ENCODE assay signal across 17 cellular contexts in the genomic region with DNA sequence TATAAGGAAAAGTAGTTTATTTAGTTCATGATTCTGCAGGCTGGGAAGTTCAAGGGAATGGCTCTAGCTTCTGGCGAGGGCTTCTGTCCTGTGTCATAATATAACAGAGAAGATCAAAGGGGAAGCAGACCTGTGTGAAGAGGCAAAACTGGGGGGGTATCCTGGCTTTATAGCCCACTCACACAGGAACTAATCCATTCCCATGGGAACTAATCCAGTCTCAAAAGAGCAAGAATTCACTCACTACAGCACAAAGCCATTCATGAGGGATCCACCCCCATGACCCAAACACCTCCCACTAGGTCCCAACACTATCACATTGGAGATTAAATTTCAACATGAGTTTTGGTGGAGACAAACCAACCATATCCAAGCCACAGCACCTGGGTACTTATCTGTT. TPM values are rescaled to one million over a fixed set of nuclear protein-coding genes. Genes with fewer than 3 reads are reported as not detected.
DNase-seq lines count a peak whose midpoint lies in the region; ATAC-seq, FAIRE-seq and TF ChIP-seq lines count a peak whose summit lies in the region.
"Had no signal": no experiment of that assay in that cellular context is flagged by ENCODE, and none has a peak within 500 bp of the region (broad histone marks: within the 10 kb centered on the region; RNA-seq: fewer than 3 reads in every experiment).

No MANE protein-coding gene starts in this region.

- H3K27ac ChIP-seq in K562 (ENCODE audit: extremely low read depth, low read depth, low read length): no peak overlapping the region
- H3K27ac ChIP-seq in mesendoderm (ENCODE audit: low read depth, low read length): no peak overlapping the region
- H3K27ac ChIP-seq: BLaER1 had no signal

- H3K9ac ChIP-seq in K562 (ENCODE audit: insufficient read depth in 1 of 2, low read depth in 2 of 2, low read length in 2 of 2): no peak overlapping the region
- no peak overlapping the region for H3K9ac ChIP-seq in mesendoderm (ENCODE audit: low read length)
- H3K9ac ChIP-seq: BLaER1 had no signal

- no peaks in the 10 kb centered on the region for H3K36me3 ChIP-seq in K562 (ENCODE audit: control insufficient read depth, insufficient read depth, low read length)
- no peaks in the 10 kb centered on the region for H3K36me3 ChIP-seq in mesendoderm (ENCODE audit: control insufficient read depth, insufficient read depth, low read length)

- in situ Hi-C loops in K562 (cut with MboI): no loop called here

- WGBS in K562 (ENCODE audit: insufficient coverage, low coverage, missing lambda C conversion rate): 38% methylated on average over 1 of the region's 1 CpG
- WGBS in mesendoderm (ENCODE audit: extremely low coverage, insufficient coverage, low lambda C conversion rate): no CpG with 5 or more reads among the region's 1 CpG

- H3K9me1 ChIP-seq in K562 (ENCODE audit: control insufficient read depth, insufficient read depth, low read length): no peaks in the 10 kb centered on the region

- 0 out of 2 replicates have a peak overlapping the region, but pooled peaks have one; percentile 1 for H2AFZ ChIP-seq in K562 (ENCODE audit: low read depth, low read length)
- H2AFZ ChIP-seq: GM23338 had no signal

- H4K8ac ChIP-seq in mesendoderm (ENCODE audit: low read depth, low read length): no peak overlapping the region

- peak overlapping the region; percentile 51 for H3K27ac Mint-ChIP-seq in nephron progenitor cell
- H3K27ac Mint-ChIP-seq: GM23338, H9, HFFc6 had no signal

- TF ChIP-seq CTCF in K562 (IDR thresholded peaks at IDR 0.05 in 2 of 3, conservative IDR thresholded peaks at IDR 0.05 in 1 of 3; ENCODE audit: insufficient read depth in 2 of 3, low read depth in 1 of 3, low read length in 3 of 3) (no peak), nephron progenitor cell (IDR thresholded peaks at IDR 0.05) (no peak)

- H2BK120ac ChIP-seq in mesendoderm (ENCODE audit: low read depth, low read length): no peak overlapping the region

- CTCF ChIA-PET in K562 (lab: Yijun Ruan, JAX; ENCODE audit: low intra/inter-chr PET ratio): no interaction called here

- no peak for TF ChIP-seq POLR2A in K562 (conservative IDR thresholded peaks at IDR 0.05)

- H3K27me3 Mint-ChIP-seq in nephron progenitor cell (ENCODE audit: low read depth, poor library complexity): no peaks in the 10 kb centered on the region

- no peak overlapping the region for H2AK5ac ChIP-seq in mesendoderm (ENCODE audit: low read length)

- H3K4ac ChIP-seq in mesendoderm (ENCODE audit: low read depth, low read length): no peak overlapping the region

- no peak for TF ChIP-seq RAD21 in K562 (CRISPR knock-in tag; conservative IDR thresholded peaks at IDR 0.05 in 1 of 2, IDR thresholded peaks at IDR 0.05 in 1 of 2)

- H3K4me3 Mint-ChIP-seq in nephron progenitor cell: no peak overlapping the region
- H3K4me3 Mint-ChIP-seq: GM23338, H9, HFFc6 had no signal

- H3K56ac ChIP-seq in mesendoderm (ENCODE audit: low read length): no peak overlapping the region

- BruUV-seq in K562 (replicated peaks; lab: Mats Ljungman, UMichigan): no TSS peak

- no peak overlapping the region for H3K23ac ChIP-seq in mesendoderm (ENCODE audit: low read length)

- no peak overlapping the region for H4K5ac ChIP-seq in mesendoderm (ENCODE audit: low read length)

- no peak overlapping the region for H3K18ac ChIP-seq in mesendoderm (ENCODE audit: low read length)

- no peaks in the 10 kb centered on the region for H3K9me3 ChIP-seq in K562 (replicated peaks; ENCODE audit: control insufficient read depth, insufficient read depth, low read depth, low read length)
- H3K9me3 ChIP-seq: BLaER1 had no signal

- no peaks in the 10 kb centered on the region for H3K9me3 Mint-ChIP-seq in nephron progenitor cell
- H3K9me3 Mint-ChIP-seq: GM23338, H9, HFFc6 had no signal

- no peaks in the 10 kb centered on the region for H3K79me1 ChIP-seq in mesendoderm (ENCODE audit: low read length)

- H3K79me2 ChIP-seq in K562 (ENCODE audit: control insufficient read depth, insufficient read depth, low read length): no peaks in the 10 kb centered on the region
- H3K79me2 ChIP-seq in mesendoderm (ENCODE audit: control insufficient read depth, insufficient read depth, low read length): no peaks in the 10 kb centered on the region

- intact Hi-C loops in K562 (cut with micrococcal nuclease): no loop called here

- POLR2A ChIA-PET in K562 (lab: Yijun Ruan, JAX): no interaction called here

- no peak for TF ChIP-seq EP300 in K562 (IDR thresholded peaks at IDR 0.05; ENCODE audit: low read length)

- no peak overlapping the region for H2BK5ac ChIP-seq in mesendoderm (ENCODE audit: low read length)

- H2BK15ac ChIP-seq in mesendoderm (replicated peaks; ENCODE audit: low read depth): no peak overlapping the region

- ATAC-seq in K562: peak; percentile 39; the same call in 1 of the 3 replicates
- ATAC-seq: GM23338 had no signal

- H3K4me3 ChIP-seq in K562: no peak overlapping the region
- no peak overlapping the region for H3K4me3 ChIP-seq in mesendoderm (ENCODE audit: low read length)
- H3K4me3 ChIP-seq: BLaER1, GM12878, GM23338 had no signal

- H3K36me3 Mint-ChIP-seq in nephron progenitor cell (ENCODE audit: low read depth): peaks cover 24% of the 10 kb centered on the region

- H3K4me1 ChIP-seq in K562 (replicated peaks in 1 of 2; ENCODE audit: control insufficient read depth in 2 of 2, insufficient read depth in 2 of 2, low read length in 2 of 2) (peaks cover 0 to 10% of the 10 kb centered on the region in 2 experiments; a peak in 3 of 5 replicates), mesendoderm (ENCODE audit: control insufficient read depth, low read depth, low read length) (no peaks in the 10 kb centered on the region)

- no peaks in the 10 kb centered on the region for H4K20me1 ChIP-seq in K562 (replicated peaks; ENCODE audit: control insufficient read depth, insufficient read depth, low read length)
- H4K20me1 ChIP-seq: BLaER1 had no signal

- H3K4me2 ChIP-seq in K562 (ENCODE audit: insufficient read depth, low read length) (no peak overlapping the region), mesendoderm (ENCODE audit: low read length) (no peak overlapping the region)
- H3K4me2 ChIP-seq: BLaER1, GM23338 had no signal

- FAIRE-seq in K562 (lab: Jason Lieb, UNC): no peak
- peak; percentile 98 for FAIRE-seq in urothelium cell line (lab: Jason Lieb, UNC)
- FAIRE-seq: GM12878, GM18507 had no signal

- H3K27me3 ChIP-seq in K562 (ENCODE audit: control insufficient read depth in 2 of 2, insufficient read depth in 2 of 2, low read length in 2 of 2): no peaks in the 10 kb centered on the region
- H3K27me3 ChIP-seq in mesendoderm (ENCODE audit: insufficient read depth, low read length, poor library complexity): no peaks in the 10 kb centered on the region
- H3K27me3 ChIP-seq: BLaER1 had no signal

- DNase-seq in NCI-H82 (lab: John Stamatoyannopoulos, UW) (peak; percentile 2), NCI-H82 treated with DMSO at 0.1 percent for 48 hours (lab: John Stamatoyannopoulos, UW; ENCODE audit: unreplicated experiment) (no peak), K562 (ENCODE audit: extremely low read depth in 1 of 4, low spot score in 3 of 4) (no peak), nephron progenitor cell (no peak), urothelium cell line (ENCODE audit: low spot score) (no peak), T1000 (lab: John Stamatoyannopoulos, UW) (no peak), mesendoderm (no peak), SHP77 (lab: John Stamatoyannopoulos, UW) (no peak)
- DNase-seq: 8988T, AML-193, DMS 273 treated with DMSO at 0.1 percent for 48 hours, H9, HFFc6 had no signal

- peaks cover 19% of the 10 kb centered on the region for H3K4me1 Mint-ChIP-seq in nephron progenitor cell
- H3K4me1 Mint-ChIP-seq: GM23338, H9 had no signal

RNA-seq across cellular contexts. Expression of a gene that starts 6.9 kb away (rescaled TPM):
- total RNA-seq in K562 (2011; cell fraction: chromatin; rRNA removed; ENCODE audit: low replicate concordance): 9.9 and 11.4 TPM in 2 replicates
- 4.5 and 5.7 TPM in 2 replicates for total RNA-seq in K562 (2011; cell fraction: nucleolus; rRNA removed)
- 6.2 and 7.6 TPM in 2 replicates for total RNA-seq in K562 (2011; cell fraction: nucleoplasm; rRNA removed)
- 4.1 and 4.8 TPM in 2 replicates for total RNA-seq in K562 (2014; rRNA removed)
- 4.6 and 5.3 TPM in 2 replicates for total RNA-seq in K562 (2014; rRNA removed; fragmentation: Illumina TruSeq; extraction: Trizol)
- 3.5 and 4.1 TPM in 2 replicates for total RNA-seq in K562 (2015; rRNA removed; fragmentation: Illumina TruSeq; extraction: Trizol)
- 6.0 and 6.1 TPM in 2 replicates for total RNA-seq in K562 (2021)
- polyA plus RNA-seq in K562 (2011; rRNA removed): 11.5 and 13.5 TPM in 2 replicates
- polyA plus RNA-seq in K562 (2011; cell fraction: cytosol; rRNA removed): 3.1 and 6.9 TPM in 2 replicates
- polyA plus RNA-seq in K562 (2011; cell fraction: nucleus; rRNA removed): 2.7 and 3.9 TPM in 2 replicates
- polyA plus RNA-seq in K562 (2012): 3.9 and 4.5 TPM in 2 replicates
- polyA plus RNA-seq in K562 (2014; fragmentation: Illumina TruSeq; extraction: Trizol): 3.8 and 5.1 TPM in 2 replicates
- polyA plus RNA-seq in K562 (2014; fragmentation: Nextera tagmentation; extraction: Ambion mirVana): 1 to 10 TPM; 3.1 to 4.5 TPM
- polyA plus RNA-seq in K562 (2014; rRNA removed): 3.6 and 3.9 TPM in 2 replicates
- 17.6 and 22.6 TPM in 2 replicates for polyA minus RNA-seq in K562 (2011; rRNA and poly(A)+ RNA removed)
- 3.8 and 8.6 TPM in 2 replicates for polyA minus RNA-seq in K562 (2011; cell fraction: cytosol; rRNA and poly(A)+ RNA removed)
- polyA minus RNA-seq in K562 (2011; cell fraction: nucleus; rRNA and poly(A)+ RNA removed): 2.2 and 6.1 TPM in 2 replicates
- polyA plus RNA-seq in mesendoderm (2013, experiment 1 of 2): 3.4 TPM
- polyA plus RNA-seq in mesendoderm (2013, experiment 2 of 2): 3.6 TPM

RNA-seq across cellular contexts. Expression of a gene that starts 7.4 kb away (rescaled TPM):
- 12.8 and 15.9 TPM in 2 replicates for total RNA-seq in K562 (2011; cell fraction: chromatin; rRNA removed; ENCODE audit: low replicate concordance)
- 8.7 and 11.4 TPM in 2 replicates for total RNA-seq in K562 (2011; cell fraction: nucleolus; rRNA removed)
- total RNA-seq in K562 (2011; cell fraction: nucleoplasm; rRNA removed): 10.7 and 16.6 TPM in 2 replicates
- total RNA-seq in K562 (2014; rRNA removed) (4.6 and 6.0 TPM in 2 replicates), K562 (2014; rRNA removed; fragmentation: Illumina TruSeq; extraction: Trizol) (9.2 and 9.8 TPM in 2 replicates), K562 (2015; rRNA removed; fragmentation: Illumina TruSeq; extraction: Trizol) (8.2 and 9.0 TPM in 2 replicates), K562 (2021) (4.9 and 5.5 TPM in 2 replicates)
- polyA plus RNA-seq in K562 (2011; rRNA removed) (8.3 and 9.9 TPM in 2 replicates), K562 (2014; fragmentation: Illumina TruSeq; extraction: Trizol) (9.3 and 10.5 TPM in 2 replicates), K562 (2014; fragmentation: Nextera tagmentation; extraction: Ambion mirVana) (10 to 100 TPM in 1 of 2 experiments, 1 to 10 TPM in 1; 7.3 to 11.8 TPM), K562 (2014; rRNA removed) (8.3 and 9.8 TPM in 2 replicates)
- 5.2 and 6.0 TPM in 2 replicates for polyA plus RNA-seq in K562 (2011; cell fraction: cytosol; rRNA removed)
- 2.5 and 4.1 TPM in 2 replicates for polyA plus RNA-seq in K562 (2011; cell fraction: nucleus; rRNA removed)
- polyA plus RNA-seq in K562 (2012): 4.6 and 7.7 TPM in 2 replicates
- polyA minus RNA-seq in K562 (2011; rRNA and poly(A)+ RNA removed): 8.0 and 10.0 TPM in 2 replicates
- 2.6 and 5.3 TPM in 2 replicates for polyA minus RNA-seq in K562 (2011; cell fraction: cytosol; rRNA and poly(A)+ RNA removed)
- 3.9 and 6.4 TPM in 2 replicates for polyA minus RNA-seq in K562 (2011; cell fraction: nucleus; rRNA and poly(A)+ RNA removed)
- 7.6 TPM for polyA plus RNA-seq in mesendoderm (2013, experiment 1 of 2)
- 7.4 TPM for polyA plus RNA-seq in mesendoderm (2013, experiment 2 of 2)

RNA-seq across cellular contexts. Expression of a gene that starts 58.3 kb away (rescaled TPM):
- 4.3 and 14.3 TPM in 2 replicates for total RNA-seq in K562 (2011; cell fraction: chromatin; rRNA removed; ENCODE audit: low replicate concordance)
- 1.7 and 2.8 TPM in 2 replicates for total RNA-seq in K562 (2011; cell fraction: nucleolus; rRNA removed)
- 4.1 and 7.0 TPM in 2 replicates for total RNA-seq in K562 (2011; cell fraction: nucleoplasm; rRNA removed)
- 2.9 and 4.3 TPM in 2 replicates for total RNA-seq in K562 (2014; rRNA removed)
- 4.3 and 4.8 TPM in 2 replicates for total RNA-seq in K562 (2014; rRNA removed; fragmentation: Illumina TruSeq; extraction: Trizol)
- total RNA-seq in K562 (2015; rRNA removed; fragmentation: Illumina TruSeq; extraction: Trizol): 3.4 and 4.9 TPM in 2 replicates
- total RNA-seq in K562 (2021): 1.4 and 1.5 TPM in 2 replicates
- polyA plus RNA-seq in K562 (2011; rRNA removed): 3.4 and 4.8 TPM in 2 replicates
- polyA plus RNA-seq in K562 (2011; cell fraction: cytosol; rRNA removed): 0.25 and 1.1 TPM in 2 replicates
- polyA plus RNA-seq in K562 (2011; cell fraction: nucleus; rRNA removed): 3.8 and 6.0 TPM in 2 replicates
- polyA plus RNA-seq in K562 (2012): 3.2 and 3.8 TPM in 2 replicates
- polyA plus RNA-seq in K562 (2014; fragmentation: Illumina TruSeq; extraction: Trizol): 3.7 and 4.2 TPM in 2 replicates
- polyA plus RNA-seq in K562 (2014; fragmentation: Nextera tagmentation; extraction: Ambion mirVana): 1 to 10 TPM; 1.3 to 1.7 TPM
- 3.3 and 3.7 TPM in 2 replicates for polyA plus RNA-seq in K562 (2014; rRNA removed)
- 2.7 and 3.4 TPM in 2 replicates for polyA minus RNA-seq in K562 (2011; rRNA and poly(A)+ RNA removed)
- polyA minus RNA-seq in K562 (2011; cell fraction: cytosol; rRNA and poly(A)+ RNA removed): 1.4 TPM in 1 of 2 replicates, not detected in the other
- 2.6 and 3.6 TPM in 2 replicates for polyA minus RNA-seq in K562 (2011; cell fraction: nucleus; rRNA and poly(A)+ RNA removed)
- polyA plus RNA-seq in mesendoderm (2013, experiment 1 of 2): 0.56 TPM
- 0.55 TPM for polyA plus RNA-seq in mesendoderm (2013, experiment 2 of 2)

RNA-seq across cellular contexts. Expression of a gene that starts 58.3 kb away (rescaled TPM):
- 47.7 and 80.6 TPM in 2 replicates for total RNA-seq in K562 (2011; cell fraction: chromatin; rRNA removed; ENCODE audit: low replicate concordance)
- total RNA-seq in K562 (2011; cell fraction: nucleolus; rRNA removed): 37.8 and 37.9 TPM in 2 replicates
- 54.6 and 76.0 TPM in 2 replicates for total RNA-seq in K562 (2011; cell fraction: nucleoplasm; rRNA removed)
- 6.4 and 9.1 TPM in 2 replicates for total RNA-seq in K562 (2014; rRNA removed)
- 10.3 and 11.8 TPM in 2 replicates for total RNA-seq in K562 (2014; rRNA removed; fragmentation: Illumina TruSeq; extraction: Trizol)
- 9.4 and 11.3 TPM in 2 replicates for total RNA-seq in K562 (2015; rRNA removed; fragmentation: Illumina TruSeq; extraction: Trizol)
- 10.3 and 10.6 TPM in 2 replicates for total RNA-seq in K562 (2021)
- polyA plus RNA-seq in K562 (2011; rRNA removed): 15.3 and 15.8 TPM in 2 replicates
- polyA plus RNA-seq in K562 (2011; cell fraction: cytosol; rRNA removed): 6.6 and 10.6 TPM in 2 replicates
- 33.3 and 43.6 TPM in 2 replicates for polyA plus RNA-seq in K562 (2011; cell fraction: nucleus; rRNA removed)
- polyA plus RNA-seq in K562 (2012): 7.2 and 13.1 TPM in 2 replicates
- polyA plus RNA-seq in K562 (2014; fragmentation: Illumina TruSeq; extraction: Trizol): 9.5 and 12.3 TPM in 2 replicates
- polyA plus RNA-seq in K562 (2014; fragmentation: Nextera tagmentation; extraction: Ambion mirVana): 1 to 10 TPM; 2.7 to 5.4 TPM
- 9.0 and 9.4 TPM in 2 replicates for polyA plus RNA-seq in K562 (2014; rRNA removed)
- 16.9 and 18.1 TPM in 2 replicates for polyA minus RNA-seq in K562 (2011; rRNA and poly(A)+ RNA removed)
- 4.8 and 7.2 TPM in 2 replicates for polyA minus RNA-seq in K562 (2011; cell fraction: cytosol; rRNA and poly(A)+ RNA removed)
- 16.3 and 31.0 TPM in 2 replicates for polyA minus RNA-seq in K562 (2011; cell fraction: nucleus; rRNA and poly(A)+ RNA removed)
- polyA plus RNA-seq in mesendoderm (2013, experiment 1 of 2): 3.2 TPM
- 3.1 TPM for polyA plus RNA-seq in mesendoderm (2013, experiment 2 of 2)
